Comparison of ENCODE assay signal across 17 cellular contexts in genomic region chr2:216752855-216753505, GRCh38. TPM values are rescaled to one million over a fixed set of nuclear protein-coding genes. Genes with fewer than 3 reads are reported as not detected.
"Had no signal": no experiment of that assay in that cellular context is flagged by ENCODE, and none has a peak within 500 bp of the region (broad histone marks: within the 10 kb centered on the region; RNA-seq: fewer than 3 reads in every experiment).

No MANE protein-coding gene starts in this region.

- DNase-seq: activated CD4-positive, alpha-beta T cell treated with anti-CD3 and anti-CD28 coated beads, Interleukin-2, amount 10 ng/mL, durations not matched to agents 7 days and 5 days; activated CD8-positive, alpha-beta memory T cell treated with anti-CD3 and anti-CD28 coated beads for 24 hours; activated naive CD4-positive, alpha-beta T cell; activated naive CD8-positive, alpha-beta T cell treated with anti-CD3 and anti-CD28 coated beads, Interleukin-2, amount 10 ng/mL, durations not matched to agents 7 days and 5 days; anterior cingulate cortex; dorsolateral prefrontal cortex; foreskin melanocyte; head of caudate nucleus; left lung; naive thymus-derived CD8-positive, alpha-beta T cell; stimulated activated naive CD8-positive, alpha-beta T cell treated with anti-CD3 and anti-CD28 coated beads, Interleukin-15, Interleukin-2, amounts not matched to agents 100 U/mL and 50 U/mL, for 24 hours; T-cell; T-helper 9 cell had no signal

- ATAC-seq: esophagus mucosa; left lung; naive thymus-derived CD8-positive, alpha-beta T cell; stimulated activated naive CD8-positive, alpha-beta T cell treated with anti-CD3 and anti-CD28 coated beads, Interleukin-15, Interleukin-2, amounts not matched to agents 100 U/mL and 50 U/mL, for 24 hours; T-cell had no signal

- H3K27me3 ChIP-seq: left lung had no signal

- FAIRE-seq: endometrium, islet of Langerhans had no signal

- H3K4me3 ChIP-seq: dorsolateral prefrontal cortex, left lung, smooth muscle cell had no signal

- H3K36me3 ChIP-seq: left lung had no signal

RNA-seq across cellular contexts. Expression of gene IGFBP5, which starts 57.6 kb away (rescaled TPM):
- total RNA-seq: activated CD4-positive, alpha-beta T cell treated with anti-CD3 and anti-CD28 coated beads, Interleukin-2, amount 10 ng/mL, durations not matched to agents 7 days and 5 days; naive thymus-derived CD8-positive, alpha-beta T cell had no signal
